9 cellular contexts compared by ENCODE assay signal in genomic region chr11:13316528-13316961, GRCh38. TPM values are rescaled to one million over a fixed set of nuclear protein-coding genes. Genes with fewer than 3 reads are reported as not detected.
DNase-seq lines count a peak whose midpoint lies in the region; ATAC-seq and TF ChIP-seq lines count a peak whose summit lies in the region.
"Had no signal": no experiment of that assay in that cellular context is flagged by ENCODE, and none has a peak within 500 bp of the region (broad histone marks: within the 10 kb centered on the region; RNA-seq: fewer than 3 reads in every experiment).

No MANE protein-coding gene starts in this region.

- no peaks in the 10 kb centered on the region for H3K9me3 Mint-ChIP-seq in stimulated activated effector memory CD8-positive, alpha-beta T cell treated with anti-CD3 and anti-CD28 coated beads, Interleukin-12 subunit alpha, Interleukin-12 subunit beta, amount 100 ng/mL, for 72 hours
- no peaks in the 10 kb centered on the region for H3K9me3 Mint-ChIP-seq in H9

- H3K4me2 ChIP-seq in H9 (ENCODE audit: insufficient read depth, insufficient read length, low read length): no peak overlapping the region

- no peaks in the 10 kb centered on the region for H4K20me1 ChIP-seq in H9 (ENCODE audit: control insufficient read depth, insufficient read depth, insufficient read length)

- H3K23ac ChIP-seq in H9 (ENCODE audit: insufficient read length, low read depth, low read length): no peak overlapping the region

- ATAC-seq in GM18873 (IDR thresholded peaks at IDR 0.05; ENCODE audit: low FRiP score, unreplicated experiment): peak; percentile 50
- peak; percentile 48 for ATAC-seq in HG03460 (IDR thresholded peaks at IDR 0.05; ENCODE audit: unreplicated experiment)
- peak; percentile 64 for ATAC-seq in stimulated activated effector memory CD8-positive, alpha-beta T cell treated with anti-CD3 and anti-CD28 coated beads, Interleukin-12 subunit alpha, Interleukin-12 subunit beta, amount 100 ng/mL, for 72 hours

- TF ChIP-seq CTCF in coronary artery (IDR thresholded peaks at IDR 0.05) (no peak), H9 (conservative IDR thresholded peaks at IDR 0.05) (no peak)

- no peak overlapping the region for H3K9ac ChIP-seq in H9 (ENCODE audit: extremely low read depth, insufficient read length, low read length)

- no peak overlapping the region for H4K91ac ChIP-seq in H9 (ENCODE audit: insufficient read length, low read depth, low read length)

- H3K27ac ChIP-seq in coronary artery (peak overlapping the region; percentile 55 to 76), H9 (ENCODE audit: insufficient read length, low read depth, low read length) (no peak overlapping the region)
- H3K27ac ChIP-seq: neutrophil had no signal

- no peak overlapping the region for H2BK120ac ChIP-seq in H9 (ENCODE audit: low read depth, low read length, poor library complexity, severe bottlenecking)

- no peak overlapping the region for H2BK12ac ChIP-seq in H9 (ENCODE audit: insufficient read length, low read depth, low read length)

- peaks cover 96% of the 10 kb centered on the region for H3K4me1 Mint-ChIP-seq in stimulated activated effector memory CD8-positive, alpha-beta T cell treated with anti-CD3 and anti-CD28 coated beads, Interleukin-12 subunit alpha, Interleukin-12 subunit beta, amount 100 ng/mL, for 72 hours
- peaks cover 23 to 33% of the 10 kb centered on the region in 2 experiments for H3K4me1 Mint-ChIP-seq in H9

- H3K4me3 ChIP-seq in coronary artery: peak overlapping the region; percentile 22

- H4K8ac ChIP-seq in H9 (replicated peaks; ENCODE audit: insufficient read length, low read depth, low read length): no peak overlapping the region

- H3K27me3 ChIP-seq in H9 (ENCODE audit: insufficient read depth, low read length): no peaks in the 10 kb centered on the region
- H3K27me3 ChIP-seq: neutrophil had no signal

- H3K18ac ChIP-seq in H9 (ENCODE audit: insufficient read length, low read depth, low read length): no peak overlapping the region

- H3K14ac ChIP-seq in H9 (ENCODE audit: insufficient read depth, low read length): no peak overlapping the region

- no peak overlapping the region for H2AK5ac ChIP-seq in H9 (ENCODE audit: insufficient read length, low read length)

- no peak overlapping the region for H2AFZ ChIP-seq in H9 (ENCODE audit: low read length)

- no peak overlapping the region for H2BK20ac ChIP-seq in H9 (ENCODE audit: low read depth, low read length, poor library complexity, severe bottlenecking)

- WGBS in H9 (ENCODE audit: extremely low coverage, insufficient read length, low lambda C conversion rate): no CpG with 5 or more reads among the region's 4 CpGs

- DNase-seq in coronary artery (ENCODE audit: low spot score): peak; percentile 82
- no peak for DNase-seq in stimulated activated effector memory CD8-positive, alpha-beta T cell treated with anti-CD3 and anti-CD28 coated beads, Interleukin-12 subunit alpha, Interleukin-12 subunit beta, amount 100 ng/mL, for 72 hours (ENCODE audit: low spot score in 2 of 2)
- DNase-seq in DMS 273 (lab: John Stamatoyannopoulos, UW; ENCODE audit: unreplicated experiment): no peak
- DNase-seq in NCI-H524 (lab: John Stamatoyannopoulos, UW): no peak
- no peak for DNase-seq in D341Med (ENCODE audit: low spot score)
- DNase-seq in H9: no peak

- no peak overlapping the region for H4K5ac ChIP-seq in H9 (ENCODE audit: insufficient read length, low read depth, low read length)

- no peak overlapping the region for H2BK15ac ChIP-seq in H9 (ENCODE audit: low read depth, low read length)

- H3K4ac ChIP-seq in H9 (ENCODE audit: low read depth, low read length): no peak overlapping the region

- peaks cover 29% of the 10 kb centered on the region for H3K36me3 Mint-ChIP-seq in stimulated activated effector memory CD8-positive, alpha-beta T cell treated with anti-CD3 and anti-CD28 coated beads, Interleukin-12 subunit alpha, Interleukin-12 subunit beta, amount 100 ng/mL, for 72 hours
- no peaks in the 10 kb centered on the region; a peak in 1 of 7 replicates for H3K36me3 Mint-ChIP-seq in H9 (ENCODE audit: insufficient read depth in 1 of 3, low read depth in 3 of 3)

- no peaks in the 10 kb centered on the region for H3K23me2 ChIP-seq in H9 (ENCODE audit: insufficient read length, low read depth, low read length, poor library complexity, severe bottlenecking)

- no peaks in the 10 kb centered on the region for H3K79me2 ChIP-seq in H9 (ENCODE audit: insufficient read depth, low read length)

- H3K9me3 ChIP-seq in H9 (ENCODE audit: control insufficient read depth, low read depth, low read length): no peaks in the 10 kb centered on the region
- H3K9me3 ChIP-seq: neutrophil had no signal

- H3K27me3 Mint-ChIP-seq in H9 (ENCODE audit: low read depth): peaks cover 4% of the 10 kb centered on the region; the same call in 1 of the 2 replicates

- no peak overlapping the region for H3T11ph ChIP-seq in H9 (ENCODE audit: low read length)

- H3K4me3 Mint-ChIP-seq in stimulated activated effector memory CD8-positive, alpha-beta T cell treated with anti-CD3 and anti-CD28 coated beads, Interleukin-12 subunit alpha, Interleukin-12 subunit beta, amount 100 ng/mL, for 72 hours: no peak overlapping the region
- no peak overlapping the region for H3K4me3 Mint-ChIP-seq in H9

- H3K4me1 ChIP-seq in H9 (ENCODE audit: insufficient read depth, low read length): peaks cover 6% of the 10 kb centered on the region; the same call in 1 of the 2 replicates

- no peaks in the 10 kb centered on the region for H3K79me1 ChIP-seq in H9 (ENCODE audit: insufficient read depth, low read depth, low read length, poor library complexity, severe bottlenecking)

- no peak overlapping the region for H3K56ac ChIP-seq in H9 (ENCODE audit: insufficient read length, low read depth, low read length)

- H2BK5ac ChIP-seq in H9 (ENCODE audit: insufficient read length, low read length): no peak overlapping the region

- peak overlapping the region; percentile 86 for H3K27ac Mint-ChIP-seq in stimulated activated effector memory CD8-positive, alpha-beta T cell treated with anti-CD3 and anti-CD28 coated beads, Interleukin-12 subunit alpha, Interleukin-12 subunit beta, amount 100 ng/mL, for 72 hours
- no peak overlapping the region for H3K27ac Mint-ChIP-seq in H9

RNA-seq across cellular contexts. Expression of gene BMAL1, which starts 39.0 kb away (rescaled TPM):
- total RNA-seq in H9 (2021): 3.2 and 3.3 TPM in 2 replicates
